Comparison of ENCODE assay signal across 18 cellular contexts in the genomic region with DNA sequence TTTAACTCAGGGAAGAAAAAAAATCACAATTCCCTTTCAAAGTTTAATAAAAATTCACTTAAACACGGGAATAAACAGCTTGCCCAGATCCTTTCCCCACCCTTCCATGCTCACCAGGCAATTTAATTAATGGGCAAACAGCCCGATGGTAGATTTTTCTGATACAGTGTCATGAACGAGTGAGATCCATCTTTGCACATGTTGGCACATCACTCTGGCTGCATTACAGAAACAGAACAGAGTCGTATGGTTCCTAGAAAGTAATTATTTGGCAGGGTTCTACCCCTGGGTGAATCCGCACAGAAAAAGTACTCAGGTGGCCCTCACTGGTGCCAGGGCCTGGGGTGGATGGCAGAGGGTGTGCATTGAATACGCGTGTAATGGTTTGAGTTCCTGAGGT. TPM values are rescaled to one million over a fixed set of nuclear protein-coding genes. Genes with fewer than 3 reads are reported as not detected.
DNase-seq lines count a peak whose midpoint lies in the region; ATAC-seq, FAIRE-seq and TF ChIP-seq lines count a peak whose summit lies in the region.
"Had no signal": no experiment of that assay in that cellular context is flagged by ENCODE, and none has a peak within 500 bp of the region (broad histone marks: within the 10 kb centered on the region; RNA-seq: fewer than 3 reads in every experiment).

No MANE protein-coding gene starts in this region.

- H3K4ac ChIP-seq in neuronal stem cell (ENCODE audit: low read length) = no peak overlapping the region

- ATAC-seq in HepG2 (no peak), GM21529 (IDR thresholded peaks at IDR 0.05; ENCODE audit: unreplicated experiment) (no peak)

- H2AFZ ChIP-seq in MM.1S (ENCODE audit: low read length) (peak overlapping the region; percentile 62; the same call in 1 of the 2 replicates), SK-N-SH (ENCODE audit: low read depth) (no peak overlapping the region), neuronal stem cell (ENCODE audit: low read length) (peak overlapping the region; percentile 4), HepG2 (ENCODE audit: low read length) (no peak overlapping the region)

- no peak for TF ChIP-seq POLR2A in HepG2 (IDR thresholded peaks at IDR 0.05; ENCODE audit: insufficient read depth in 1 of 2, low read depth in 2 of 2, low read length in 2 of 2)

- no peak overlapping the region for H3K23ac ChIP-seq in neuronal stem cell (ENCODE audit: low read depth, low read length, poor library complexity)

- no peak overlapping the region for H2AK5ac ChIP-seq in neuronal stem cell (ENCODE audit: low read depth, low read length)

- in situ Hi-C loops in HepG2 (cut with HindIII; ENCODE audit: extremely low pct_ligation_motif_present, low pct_unique_long_range_greater_than_20kb) = no loop called here

- no peaks in the 10 kb centered on the region for H3K4me1 ChIP-seq in MM.1S (ENCODE audit: low read length)
- peaks cover 0 to 11% of the 10 kb centered on the region in 2 experiments; a peak in 2 of 4 replicates for H3K4me1 ChIP-seq in SK-N-SH (ENCODE audit: control insufficient read depth in 1 of 2, insufficient read depth in 2 of 2, low read depth in 1 of 2, low read length in 1 of 2)
- peaks cover 5 to 8% of the 10 kb centered on the region in 2 donors for H3K4me1 ChIP-seq in neuronal stem cell (ENCODE audit: control insufficient read depth in 2 of 2, insufficient read depth in 1 of 2, low read depth in 1 of 2, low read length in 2 of 2)
- peaks cover 22% of the 10 kb centered on the region; the same call in 1 of the 2 replicates for H3K4me1 ChIP-seq in HepG2 (ENCODE audit: insufficient read depth, low read length)

- H3K4me3 ChIP-seq in MM.1S (ENCODE audit: low read length) (no peak overlapping the region), SK-N-SH (ENCODE audit: low read depth in 2 of 2, low read length in 1 of 2) (no peak overlapping the region), neuronal stem cell (ENCODE audit: low read length in 2 of 2) (no peak overlapping the region), HepG2 (replicated peaks in 1 of 3; ENCODE audit: insufficient read depth in 1 of 3, low read depth in 2 of 3, low read length in 3 of 3) (no peak overlapping the region)
- H3K4me3 ChIP-seq: BLaER1 treated with 17β-estradiol and CSF1 and Interleukin-3, amounts not matched to agents 10 nM and 100 nM; lower lobe of right lung; ovary; stomach; thyroid gland had no signal

- DNase-seq in NCI-H146 (lab: John Stamatoyannopoulos, UW) (peak; percentile 23), NCI-H146 treated with DMSO at 0.1 percent for 48 hours (lab: John Stamatoyannopoulos, UW; ENCODE audit: unreplicated experiment) (no peak), MM.1S (no peak), SK-N-SH (peak; percentile 42), neuronal stem cell (ENCODE audit: low spot score) (no peak), HepG2 (ENCODE audit: low spot score) (no peak), ecto neural progenitor cell (ENCODE audit: low spot score) (no peak)
- DNase-seq: SW 1271 had no signal

- H3K27ac ChIP-seq in MM.1S (ENCODE audit: low read length) (no peak overlapping the region), SK-N-SH (ENCODE audit: low read depth in 2 of 2, low read length in 1 of 2) (peak overlapping the region in 1 of 2 experiments; percentile 0; a peak in 1 of 4 replicates), neuronal stem cell (replicated peaks; ENCODE audit: low read length) (no peak overlapping the region), HepG2 (ENCODE audit: extremely low read length, insufficient read depth, low read length) (no peak overlapping the region)
- H3K27ac ChIP-seq: BLaER1 treated with 17β-estradiol and CSF1 and Interleukin-3, amounts not matched to agents 10 nM and 100 nM; lower lobe of right lung; ovary; stomach had no signal

- H3K9ac ChIP-seq in MM.1S (ENCODE audit: low read length) = no peak overlapping the region
- H3K9ac ChIP-seq in SK-N-SH = no peak overlapping the region
- no peak overlapping the region for H3K9ac ChIP-seq in neuronal stem cell (ENCODE audit: low read depth, low read length, poor library complexity)
- no peak overlapping the region for H3K9ac ChIP-seq in HepG2 (ENCODE audit: insufficient read depth, low read depth, low read length)
- H3K9ac ChIP-seq: BLaER1 treated with 17β-estradiol and CSF1 and Interleukin-3, amounts not matched to agents 10 nM and 100 nM had no signal

- FAIRE-seq in HepG2 (lab: Jason Lieb, UNC) = no peak
- FAIRE-seq: small intestine had no signal

- H4K20me1 ChIP-seq in MM.1S (ENCODE audit: insufficient read depth, low read length) (no peaks in the 10 kb centered on the region), SK-N-SH (ENCODE audit: insufficient read depth) (no peaks in the 10 kb centered on the region), HepG2 (ENCODE audit: insufficient read depth, low read length) (no peaks in the 10 kb centered on the region)
- H4K20me1 ChIP-seq: BLaER1 treated with 17β-estradiol and CSF1 and Interleukin-3, amounts not matched to agents 10 nM and 100 nM had no signal

- 44% methylated on average over 7 of the region's 7 CpGs for WGBS in SK-N-SH (ENCODE audit: low lambda C conversion rate)
- no CpG with 5 or more reads among the region's 7 CpGs for WGBS in neuronal stem cell (ENCODE audit: extremely low coverage in 2 of 2, insufficient read length in 2 of 2, insufficient replicate concordance in 1 of 2), 2 donors
- WGBS in HepG2 (ENCODE audit: low lambda C conversion rate) = 66% methylated on average over 7 of the region's 7 CpGs

- BruUV-seq in HepG2 (replicated peaks; lab: Mats Ljungman, UMichigan) = no TSS peak

- CTCF ChIA-PET in SK-N-SH (lab: Yijun Ruan, JAX) (interaction anchor here (0.7 to 13.0 kb wide), 17 partner anchors 10 to 608 kb away, joined by 3 to 213 read pairs (median 4); a partner anchor contains a TSS), HepG2 (lab: Yijun Ruan, JAX; ENCODE audit: low intra/inter-chr PET ratio, low total read pairs) (interaction anchor here (1.3 to 2.5 kb wide), 3 partner anchors 19 to 329 kb away, joined by 6 to 31 read pairs (median 6); no protein-coding TSS in a partner anchor)

- peak in 1 of 2 experiments; percentile 68; a peak in 2 of 4 replicates for TF ChIP-seq EP300 in SK-N-SH (IDR thresholded peaks at IDR 0.05; ENCODE audit: borderline replicate concordance in 1 of 2, low read depth in 1 of 2, low read length in 1 of 2)
- TF ChIP-seq EP300 in HepG2 (IDR thresholded peaks at IDR 0.05; ENCODE audit: low read depth in 2 of 2, low read length in 2 of 2) = no peak
- no peak for TF ChIP-seq EP300 in HepG2 (CRISPR knock-in tag; IDR thresholded peaks at IDR 0.05; ENCODE audit: borderline replicate concordance)

- H3K4me2 ChIP-seq in MM.1S (ENCODE audit: low read depth, low read length) = no peak overlapping the region
- no peak overlapping the region for H3K4me2 ChIP-seq in SK-N-SH
- H3K4me2 ChIP-seq in neuronal stem cell (ENCODE audit: insufficient read depth, low read length, poor library complexity, severe bottlenecking) = no peak overlapping the region
- no peak overlapping the region for H3K4me2 ChIP-seq in HepG2 (ENCODE audit: low read depth, low read length)
- H3K4me2 ChIP-seq: BLaER1 treated with 17β-estradiol and CSF1 and Interleukin-3, amounts not matched to agents 10 nM and 100 nM had no signal

- H2BK15ac ChIP-seq in neuronal stem cell (ENCODE audit: low read length) = no peak overlapping the region

- H2BK120ac ChIP-seq in neuronal stem cell (ENCODE audit: low read depth, low read length) = no peak overlapping the region

- no peaks in the 10 kb centered on the region for H3K79me2 ChIP-seq in MM.1S (ENCODE audit: low read length)
- no peaks in the 10 kb centered on the region for H3K79me2 ChIP-seq in SK-N-SH (ENCODE audit: insufficient read depth)
- no peaks in the 10 kb centered on the region for H3K79me2 ChIP-seq in HepG2 (ENCODE audit: insufficient read depth, low read length)

- no peak overlapping the region for H2BK12ac ChIP-seq in neuronal stem cell (ENCODE audit: low read length)

- no peak overlapping the region for H4K91ac ChIP-seq in neuronal stem cell (ENCODE audit: low read depth, low read length, poor library complexity)

- no peaks in the 10 kb centered on the region for H3K79me1 ChIP-seq in neuronal stem cell (ENCODE audit: low read depth, low read length)

- H3K9me2 ChIP-seq in MM.1S (replicated peaks; ENCODE audit: insufficient read depth, low read length) = no peaks in the 10 kb centered on the region
- H3K9me2 ChIP-seq in SK-N-SH = no peaks in the 10 kb centered on the region

- H3K9me3 ChIP-seq in MM.1S (replicated peaks; ENCODE audit: insufficient read depth, low read length) (no peaks in the 10 kb centered on the region), SK-N-SH (no peaks in the 10 kb centered on the region), neuronal stem cell (replicated peaks in 1 of 2; ENCODE audit: control insufficient read depth in 2 of 2, insufficient read depth in 1 of 2, low read depth in 1 of 2, low read length in 2 of 2) (no peaks in the 10 kb centered on the region), HepG2 (ENCODE audit: low read length) (no peaks in the 10 kb centered on the region)
- H3K9me3 ChIP-seq: BLaER1 treated with 17β-estradiol and CSF1 and Interleukin-3, amounts not matched to agents 10 nM and 100 nM; lower lobe of right lung; ovary; stomach; thyroid gland had no signal

- no peak overlapping the region for H4K8ac ChIP-seq in neuronal stem cell (ENCODE audit: low read depth, low read length)

- intact Hi-C loops in HepG2 (cut with micrococcal nuclease; ENCODE audit: unreplicated experiment) = loop anchor here (5.0 kb wide), 2 partner anchors 243 to 328 kb away; no protein-coding TSS in a partner anchor

- H3K27me3 ChIP-seq in MM.1S (replicated peaks; ENCODE audit: insufficient read depth, low read length) (no peaks in the 10 kb centered on the region), SK-N-SH (ENCODE audit: insufficient read depth) (no peaks in the 10 kb centered on the region), neuronal stem cell (ENCODE audit: control insufficient read depth in 3 of 3, insufficient read depth in 3 of 3, low read depth in 1 of 3, low read length in 3 of 3) (no peaks in the 10 kb centered on the region), HepG2 (ENCODE audit: control insufficient read depth in 1 of 2, insufficient read depth in 2 of 2, low read length in 2 of 2) (peaks cover 2 to 4% of the 10 kb centered on the region in 2 experiments; a peak in 3 of 5 replicates)
- H3K27me3 ChIP-seq: BLaER1 treated with 17β-estradiol and CSF1 and Interleukin-3, amounts not matched to agents 10 nM and 100 nM; ovary; thyroid gland had no signal

- no peak overlapping the region for H2BK5ac ChIP-seq in neuronal stem cell (ENCODE audit: low read length)

- no peak overlapping the region for H3K14ac ChIP-seq in neuronal stem cell (ENCODE audit: low read length)

- TF ChIP-seq CTCF in MM.1S (IDR thresholded peaks at IDR 0.05; ENCODE audit: low read length) (no peak), SK-N-SH (IDR thresholded peaks at IDR 0.05) (no peak), HepG2 (CRISPR knock-in tag; IDR thresholded peaks at IDR 0.05) (no peak)

- H3F3A ChIP-seq in MM.1S (ENCODE audit: insufficient read depth, low read length) (no peaks in the 10 kb centered on the region), SK-N-SH (replicated peaks; ENCODE audit: insufficient read depth) (no peaks in the 10 kb centered on the region)

- H3K36me3 ChIP-seq in MM.1S (replicated peaks; ENCODE audit: insufficient read depth, low read length) (no peaks in the 10 kb centered on the region), SK-N-SH (replicated peaks in 1 of 2; ENCODE audit: control insufficient read depth in 1 of 2, insufficient read depth in 2 of 2, low read length in 1 of 2) (no peaks in the 10 kb centered on the region), neuronal stem cell (replicated peaks in 1 of 2; ENCODE audit: control insufficient read depth in 2 of 2, insufficient read depth in 2 of 2, low read length in 2 of 2) (no peaks in the 10 kb centered on the region), HepG2 (replicated peaks in 1 of 2; ENCODE audit: control insufficient read depth in 1 of 2, insufficient read depth in 2 of 2, low read length in 2 of 2) (no peaks in the 10 kb centered on the region)
- H3K36me3 ChIP-seq: BLaER1 treated with 17β-estradiol and CSF1 and Interleukin-3, amounts not matched to agents 10 nM and 100 nM; lower lobe of right lung; ovary; stomach; thyroid gland had no signal

- POLR2A ChIA-PET in SK-N-SH (lab: Yijun Ruan, JAX) = no interaction called here
- POLR2A ChIA-PET in HepG2 (lab: Yijun Ruan, JAX) = no interaction called here

- TF ChIP-seq RAD21 in SK-N-SH (IDR thresholded peaks at IDR 0.05; ENCODE audit: low read length) (peak; percentile 33; the same call in 1 of the 2 replicates), HepG2 (CRISPR knock-in tag; IDR thresholded peaks at IDR 0.05) (no peak)

- H3K18ac ChIP-seq in neuronal stem cell (ENCODE audit: low read length) = no peak overlapping the region

RNA-seq across cellular contexts. Expression of a gene that starts 24.6 kb away (rescaled TPM):
- polyA plus RNA-seq in SK-N-SH (2012; rRNA removed) = not detected in 2 replicates
- polyA plus RNA-seq in SK-N-SH (2012; cell fraction: cytosol; rRNA removed) = not detected in 2 replicates
- 0.05 TPM in 1 of 2 replicates, not detected in the other for polyA plus RNA-seq in SK-N-SH (2012; cell fraction: nucleus; rRNA removed)
- polyA plus RNA-seq in neuronal stem cell (2013, experiment 1 of 2) = not detected
- not detected for polyA plus RNA-seq in neuronal stem cell (2013, experiment 2 of 2)
- total RNA-seq in HepG2 (2016; rRNA removed; fragmentation: Illumina TruSeq; extraction: Trizol) = not detected in 2 replicates
- total RNA-seq in HepG2 (2016; cell fraction: cytosol; rRNA removed; fragmentation: Illumina TruSeq; extraction: Trizol; ENCODE audit: low read depth) = not detected in 2 replicates
- 0.12 TPM in 1 of 2 replicates, not detected in the other for total RNA-seq in HepG2 (2016; cell fraction: insoluble cytoplasmic fraction; rRNA removed; fragmentation: Illumina TruSeq; extraction: Trizol)
- not detected in 2 replicates for total RNA-seq in HepG2 (2016; cell fraction: membrane; rRNA removed; fragmentation: Illumina TruSeq; extraction: Trizol)
- total RNA-seq in HepG2 (2016; cell fraction: nucleus; rRNA removed; fragmentation: Illumina TruSeq; extraction: Trizol) = not detected in 2 replicates
- 0.04 and 0.08 TPM in 2 replicates for polyA plus RNA-seq in HepG2 (2011; rRNA removed)
- polyA plus RNA-seq in HepG2 (2011; cell fraction: cytosol; rRNA removed) = 0.03 and 0.09 TPM in 2 replicates
- not detected in 2 replicates for polyA plus RNA-seq in HepG2 (2011; cell fraction: nucleus; rRNA removed)
- 0.09 TPM in 1 of 2 replicates, not detected in the other for polyA plus RNA-seq in HepG2 (2012)
- polyA plus RNA-seq in HepG2 (2016; cell fraction: cytosol; fragmentation: Illumina TruSeq; extraction: Trizol; ENCODE audit: low read depth) = not detected in 2 replicates
- polyA plus RNA-seq in HepG2 (2016; cell fraction: insoluble cytoplasmic fraction; fragmentation: Illumina TruSeq; extraction: Trizol; ENCODE audit: low read depth) = not detected in 2 replicates
- 0.10 TPM in 1 of 2 replicates, not detected in the other for polyA plus RNA-seq in HepG2 (2016; cell fraction: membrane; fragmentation: Illumina TruSeq; extraction: Trizol; ENCODE audit: low read depth)
- not detected in 2 replicates for polyA plus RNA-seq in HepG2 (2016; cell fraction: nucleus; fragmentation: Illumina TruSeq; extraction: Trizol; ENCODE audit: insufficient read depth, low read depth)
- polyA minus RNA-seq in HepG2 (2011; rRNA and poly(A)+ RNA removed; ENCODE audit: low replicate concordance) = not detected in 2 replicates
- not detected in 2 replicates for polyA minus RNA-seq in HepG2 (2011; cell fraction: cytosol; rRNA and poly(A)+ RNA removed)
- polyA minus RNA-seq in HepG2 (2011; cell fraction: nucleus; rRNA and poly(A)+ RNA removed) = not detected in 2 replicates
- total RNA-seq: activated CD4-positive, alpha-beta T cell treated with anti-CD3 and anti-CD28 coated beads, Interleukin-2, amount 10 ng/mL, durations not matched to agents 24 days and 14 days; epithelial cell of proximal tubule; lower lobe of right lung; mucosa of gallbladder; ovary; stomach; thyroid gland had no signal
- polyA plus RNA-seq: ovary, small intestine, stomach had no signal

RNA-seq across cellular contexts. Expression of a gene that starts 31.8 kb away (rescaled TPM):
- 60.9 and 65.2 TPM in 2 replicates for polyA plus RNA-seq in SK-N-SH (2012; rRNA removed)
- polyA plus RNA-seq in SK-N-SH (2012; cell fraction: cytosol; rRNA removed) = 52.0 and 56.0 TPM in 2 replicates
- polyA plus RNA-seq in SK-N-SH (2012; cell fraction: nucleus; rRNA removed) = 124 and 135 TPM in 2 replicates
- polyA plus RNA-seq in neuronal stem cell (2013, experiment 1 of 2) = 42.4 TPM
- 40.3 TPM for polyA plus RNA-seq in neuronal stem cell (2013, experiment 2 of 2)
- 40.3 and 47.2 TPM in 2 replicates for total RNA-seq in HepG2 (2016; rRNA removed; fragmentation: Illumina TruSeq; extraction: Trizol)
- 30.6 and 31.1 TPM in 2 replicates for total RNA-seq in HepG2 (2016; cell fraction: cytosol; rRNA removed; fragmentation: Illumina TruSeq; extraction: Trizol; ENCODE audit: low read depth)
- 41.0 and 43.9 TPM in 2 replicates for total RNA-seq in HepG2 (2016; cell fraction: insoluble cytoplasmic fraction; rRNA removed; fragmentation: Illumina TruSeq; extraction: Trizol)
- total RNA-seq in HepG2 (2016; cell fraction: membrane; rRNA removed; fragmentation: Illumina TruSeq; extraction: Trizol) = 32.9 and 34.9 TPM in 2 replicates
- 55.8 and 63.0 TPM in 2 replicates for total RNA-seq in HepG2 (2016; cell fraction: nucleus; rRNA removed; fragmentation: Illumina TruSeq; extraction: Trizol)
- 33.5 and 34.6 TPM in 2 replicates for polyA plus RNA-seq in HepG2 (2011; rRNA removed)
- 26.4 and 27.2 TPM in 2 replicates for polyA plus RNA-seq in HepG2 (2011; cell fraction: cytosol; rRNA removed)
- 68.1 and 72.9 TPM in 2 replicates for polyA plus RNA-seq in HepG2 (2011; cell fraction: nucleus; rRNA removed)
- 36.1 and 39.1 TPM in 2 replicates for polyA plus RNA-seq in HepG2 (2012)
- 21.5 and 22.5 TPM in 2 replicates for polyA plus RNA-seq in HepG2 (2016; cell fraction: cytosol; fragmentation: Illumina TruSeq; extraction: Trizol; ENCODE audit: low read depth)
- 32.0 and 34.5 TPM in 2 replicates for polyA plus RNA-seq in HepG2 (2016; cell fraction: insoluble cytoplasmic fraction; fragmentation: Illumina TruSeq; extraction: Trizol; ENCODE audit: low read depth)
- polyA plus RNA-seq in HepG2 (2016; cell fraction: membrane; fragmentation: Illumina TruSeq; extraction: Trizol; ENCODE audit: low read depth) = 24.3 and 28.2 TPM in 2 replicates
- 64.9 and 65.5 TPM in 2 replicates for polyA plus RNA-seq in HepG2 (2016; cell fraction: nucleus; fragmentation: Illumina TruSeq; extraction: Trizol; ENCODE audit: insufficient read depth, low read depth)
- polyA minus RNA-seq in HepG2 (2011; rRNA and poly(A)+ RNA removed; ENCODE audit: low replicate concordance) = 52.6 and 104 TPM in 2 replicates
- polyA minus RNA-seq in HepG2 (2011; cell fraction: cytosol; rRNA and poly(A)+ RNA removed) = 16.2 and 16.5 TPM in 2 replicates
- polyA minus RNA-seq in HepG2 (2011; cell fraction: nucleus; rRNA and poly(A)+ RNA removed) = 83.4 and 88.0 TPM in 2 replicates

Comparison
In these comparisons a context has a peak if more than half of its experiments do, and no peak if none do; other contexts are left out.
1. DNase-seq: peak in NCI-H146 (single experiment) and SK-N-SH (single experiment); none in NCI-H146 treated with DMSO at 0.1 percent for 48 hours (single experiment), MM.1S (single experiment), neuronal stem cell (single experiment), HepG2 (single experiment) and ecto neural progenitor cell (single experiment).
2. H2AFZ ChIP-seq: peak in MM.1S (single experiment) and neuronal stem cell (single experiment); none in SK-N-SH (single experiment) and HepG2 (single experiment).